In the genomic region with DNA sequence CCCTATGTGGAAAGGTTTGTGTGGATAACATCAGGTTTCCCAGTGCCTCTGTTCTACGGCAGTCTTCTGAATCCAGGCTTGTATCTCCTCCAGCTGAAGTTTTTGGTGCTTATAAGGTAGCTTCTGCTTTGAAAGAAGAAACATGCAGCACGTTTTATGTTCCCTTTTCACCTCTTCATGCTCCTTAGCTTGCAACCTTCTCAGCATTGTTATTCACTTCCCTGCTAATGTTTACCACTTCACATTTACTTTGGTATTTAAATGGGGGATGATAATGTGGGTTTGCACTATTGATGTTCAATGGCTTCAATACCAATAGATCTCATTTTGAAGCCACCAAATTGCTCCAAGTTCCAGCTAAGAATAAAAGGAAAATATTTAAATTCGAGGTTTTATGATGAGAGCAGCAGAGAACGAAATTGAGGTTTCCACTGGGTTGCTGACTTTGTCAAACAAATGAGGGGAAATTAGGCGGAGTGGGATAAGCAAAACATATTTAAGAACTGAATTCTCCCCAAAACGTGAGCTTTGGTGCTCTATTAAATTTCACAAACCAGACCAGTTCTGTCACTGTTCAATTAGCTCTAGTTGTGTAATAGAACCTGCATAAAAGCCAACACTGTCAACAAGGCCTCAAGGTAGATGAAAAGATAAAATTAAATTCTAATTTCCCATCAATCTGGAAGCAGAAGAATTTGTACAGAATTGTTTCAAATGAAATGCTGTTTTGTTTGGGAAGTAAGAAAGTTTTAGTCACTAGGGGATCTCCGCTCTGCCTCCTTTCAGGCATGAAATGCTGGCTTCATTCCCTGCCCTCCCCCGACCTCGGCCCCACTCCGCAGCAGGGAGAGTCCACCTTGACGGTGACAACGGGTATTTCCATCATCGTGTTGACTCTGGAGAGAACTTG, we compare ENCODE assay signal across 1 cellular context.
A peak's percentile ranks its signal among the peaks of the same experiment; 100 is the strongest.
TF ChIP-seq lines count a peak whose summit lies in the region.

No MANE protein-coding gene starts in this region.

TF ChIP-seq in H1, 55 proteins besides CTCF, POLR2A, EP300 and RAD21:
- no peak for TF ChIP-seq SRF (IDR thresholded peaks at IDR 0.05; ENCODE audit: low read depth, low read length)
- no peak for TF ChIP-seq BCL11A (IDR thresholded peaks at IDR 0.05; ENCODE audit: low read depth in 2 of 2, low read length in 2 of 2)
- no peak for TF ChIP-seq SP1 (IDR thresholded peaks at IDR 0.05; ENCODE audit: low read depth, low read length)
- TF ChIP-seq MAFK (IDR thresholded peaks at IDR 0.05; ENCODE audit: low read depth, low read length), result no peak
- no peak for TF ChIP-seq SIN3A (conservative IDR thresholded peaks at IDR 0.05 in 1 of 2, IDR thresholded peaks at IDR 0.05 in 1 of 2; ENCODE audit: low read depth in 1 of 2, low read length in 2 of 2)
- no peak for TF ChIP-seq CHD2 (IDR thresholded peaks at IDR 0.05; ENCODE audit: low read length)
- no peak for TF ChIP-seq SIX5 (IDR thresholded peaks at IDR 0.05; ENCODE audit: low read depth, low read length)
- 0 out of 2 replicates have a peak, but pooled peaks have one; percentile 67 for TF ChIP-seq POU5F1 (IDR thresholded peaks at IDR 0.05; ENCODE audit: low read depth, low read length)
- TF ChIP-seq BACH1 (IDR thresholded peaks at IDR 0.05; ENCODE audit: low read length), result no peak
- TF ChIP-seq NANOG (IDR thresholded peaks at IDR 0.05; ENCODE audit: insufficient read depth, low read depth, low read length, poor library complexity, severe bottlenecking), result peak; percentile 16
- TF ChIP-seq TAF7 (optimal IDR thresholded peaks at IDR 0.05; ENCODE audit: borderline replicate concordance, low read depth, low read length), result no peak
- TF ChIP-seq GTF2F1 (IDR thresholded peaks at IDR 0.05; ENCODE audit: borderline replicate concordance, low read depth, low read length), result no peak
- TF ChIP-seq KDM5A (IDR thresholded peaks at IDR 0.05; ENCODE audit: low read length), result no peak
- no peak for TF ChIP-seq RNF2 (IDR thresholded peaks at IDR 0.05; ENCODE audit: borderline replicate concordance, low read depth, low read length, missing control alignments, poor library complexity, severe bottlenecking)
- no peak for TF ChIP-seq CBX8 (IDR thresholded peaks at IDR 0.05; ENCODE audit: borderline replicate concordance, low read depth, low read length)
- TF ChIP-seq, protein P1, sequence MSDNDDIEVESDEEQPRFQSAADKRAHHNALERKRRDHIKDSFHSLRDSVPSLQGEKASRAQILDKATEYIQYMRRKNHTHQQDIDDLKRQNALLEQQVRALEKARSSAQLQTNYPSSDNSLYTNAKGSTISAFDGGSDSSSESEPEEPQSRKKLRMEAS (IDR thresholded peaks at IDR 0.05), result no peak
- TF ChIP-seq ASH2L (IDR thresholded peaks at IDR 0.05; ENCODE audit: low read length), result no peak
